ENCODE assay signal across 6 cellular contexts in genomic region chr1:92519043-92519442, GRCh38. TPM values are rescaled to one million over a fixed set of nuclear protein-coding genes. Genes with fewer than 3 reads are reported as not detected.
"Had no signal": no experiment of that assay in that cellular context is flagged by ENCODE, and none has a peak within 500 bp of the region (broad histone marks: within the 10 kb centered on the region; RNA-seq: fewer than 3 reads in every experiment).

No MANE protein-coding gene starts in this region.

- H2AFZ ChIP-seq: GM23338 had no signal

- ATAC-seq: GM23338 had no signal

- H3K4me3 ChIP-seq: GM23338 had no signal

- H3K4me2 ChIP-seq: GM23338 had no signal

- FAIRE-seq: H1, H54, HTR-8/SVneo had no signal

- DNase-seq: H9, HCEC 1CT had no signal

RNA-seq across cellular contexts. Expression of gene GFI1, which starts 32.3 kb away (rescaled TPM):
- polyA plus RNA-seq: GM23338 had no signal
